In the genomic region with DNA sequence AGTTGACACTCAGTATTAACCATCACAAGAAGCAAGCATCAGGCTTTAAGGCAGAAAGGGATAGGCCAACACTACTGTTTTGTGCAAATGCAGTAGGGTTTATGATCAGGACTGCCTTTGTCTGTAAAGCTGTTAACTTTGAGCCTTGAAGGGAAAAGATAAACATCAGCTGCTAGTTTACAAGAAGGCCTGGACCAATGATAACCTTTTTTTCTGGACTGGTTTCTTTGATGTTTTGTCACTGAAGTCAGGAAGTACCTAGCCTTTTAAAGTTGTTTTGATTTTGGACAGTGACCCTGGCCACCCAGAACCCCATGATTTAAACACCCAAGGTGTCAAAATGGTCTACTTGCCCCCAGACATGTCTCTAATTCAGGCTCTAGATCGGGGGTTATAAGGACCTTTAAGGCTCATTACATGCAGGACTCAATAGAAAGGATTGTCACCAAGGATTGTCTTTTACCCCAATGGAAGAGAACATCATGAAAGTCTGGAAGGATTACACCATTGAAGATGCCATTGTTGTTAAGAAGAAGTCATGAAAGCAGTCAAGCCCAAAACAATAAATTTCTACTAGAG, we compare ENCODE assay signal across 27 cellular contexts.
"Had no signal": no experiment of that assay in that cellular context is flagged by ENCODE, and none has a peak within 500 bp of the region (broad histone marks: within the 10 kb centered on the region; RNA-seq: fewer than 3 reads in every experiment).

No MANE protein-coding gene starts in this region.

- H3K27ac ChIP-seq: coronary artery, dorsolateral prefrontal cortex, epithelial cell of prostate, esophagus squamous epithelium, foreskin keratinocyte, gastroesophageal sphincter, heart left ventricle, hepatocyte, left lung, lower lobe of right lung had no signal

- H3K27me3 ChIP-seq: dorsolateral prefrontal cortex, esophagus squamous epithelium, foreskin keratinocyte, gastroesophageal sphincter, heart left ventricle, hepatocyte, left lung had no signal

- H3K4me1 ChIP-seq: esophagus squamous epithelium, gastroesophageal sphincter, heart left ventricle, left lung, lower lobe of right lung had no signal

- H3K4me3 Mint-ChIP-seq: memory B cell; naive thymus-derived CD4-positive, alpha-beta T cell had no signal

- H2AFZ ChIP-seq: hepatocyte had no signal

- H3K9me3 Mint-ChIP-seq: memory B cell had no signal

- H3K4me1 Mint-ChIP-seq: memory B cell had no signal

- ATAC-seq: esophagus mucosa; foreskin keratinocyte; gastroesophageal sphincter; heart left ventricle; left cardiac atrium; left lung; left ventricle myocardium superior; lower lobe of right lung; naive thymus-derived CD4-positive, alpha-beta T cell had no signal

- H3K27ac Mint-ChIP-seq: memory B cell had no signal

- FAIRE-seq: colon, endometrium, frontal cortex, islet of Langerhans, keratinocyte had no signal

- H3K9me3 ChIP-seq: esophagus squamous epithelium, gastroesophageal sphincter, heart left ventricle, left lung, lower lobe of right lung had no signal

- H3K27me3 Mint-ChIP-seq: memory B cell; naive thymus-derived CD4-positive, alpha-beta T cell had no signal

- DNase-seq: dermis blood vessel endothelial cell; dorsolateral prefrontal cortex; effector CD4-positive, alpha-beta T cell; effector memory CD4-positive, alpha-beta T cell; erythroblast; esophagus squamous epithelium; foreskin keratinocyte; heart left ventricle; hypothalamus; left cardiac atrium; left lung; left ventricle myocardium superior; lower lobe of right lung; mesendoderm; midbrain; naive thymus-derived CD4-positive, alpha-beta T cell had no signal

- H3K79me2 ChIP-seq: hepatocyte had no signal

- H3K4me3 ChIP-seq: coronary artery, dorsolateral prefrontal cortex, esophagus squamous epithelium, gastroesophageal sphincter, heart left ventricle, hepatocyte, left lung, lower lobe of right lung had no signal

- H3K4me2 ChIP-seq: hepatocyte had no signal
